In genomic region chr1:103191327-103191726, GRCh38 we compare ENCODE assay signal across 15 cellular contexts.
A peak's percentile ranks its signal among the peaks of the same experiment; 100 is the strongest.
DNase-seq lines count a peak whose midpoint lies in the region; TF ChIP-seq lines count a peak whose summit lies in the region.
"Had no signal": no experiment of that assay in that cellular context is flagged by ENCODE, and none has a peak within 500 bp of the region (broad histone marks: within the 10 kb centered on the region; RNA-seq: fewer than 3 reads in every experiment).

No MANE protein-coding gene starts in this region.

- peaks cover 26% of the 10 kb centered on the region for H3K4me1 Mint-ChIP-seq in osteocyte (ENCODE audit: unreplicated experiment)
- H3K4me1 Mint-ChIP-seq: GM23338 had no signal

- H3K27me3 ChIP-seq in trophoblast cell (ENCODE audit: insufficient read depth, low read length) (no peaks in the 10 kb centered on the region), mesendoderm (ENCODE audit: insufficient read depth, low read length, poor library complexity) (no peaks in the 10 kb centered on the region)

- no peaks in the 10 kb centered on the region for H3K9me3 Mint-ChIP-seq in osteocyte (ENCODE audit: unreplicated experiment)
- H3K9me3 Mint-ChIP-seq: GM23338 had no signal

- H4K5ac ChIP-seq in mesendoderm (ENCODE audit: low read length), result no peak overlapping the region

- H3K27ac ChIP-seq in trophoblast cell (ENCODE audit: low read depth, low read length) (no peak overlapping the region), mesendoderm (ENCODE audit: low read depth, low read length) (no peak overlapping the region)

- H4K8ac ChIP-seq in trophoblast cell (ENCODE audit: low read depth, low read length) (no peak overlapping the region), mesendoderm (ENCODE audit: low read depth, low read length) (no peak overlapping the region)

- no peak for TF ChIP-seq CTCF in epithelial cell of esophagus (IDR thresholded peaks at IDR 0.05; ENCODE audit: insufficient read depth, low read depth, low read length, missing control alignments)
- TF ChIP-seq CTCF in osteocyte (IDR thresholded peaks at IDR 0.05), result no peak

- H3K4me2 ChIP-seq in trophoblast cell (ENCODE audit: low read length), result no peak overlapping the region
- H3K4me2 ChIP-seq in mesendoderm (ENCODE audit: low read length), result no peak overlapping the region
- H3K4me2 ChIP-seq: GM23338 had no signal

- H3K14ac ChIP-seq in trophoblast cell (ENCODE audit: low read length), result no peak overlapping the region

- no CpG with 5 or more reads among the region's 2 CpGs for whole genome bisulfite sequencing in trophoblast cell (ENCODE audit: extremely low coverage, insufficient coverage, insufficient read length)
- no CpG with 5 or more reads among the region's 2 CpGs for WGBS in mesendoderm (ENCODE audit: extremely low coverage, insufficient coverage, low lambda C conversion rate)

- H3K9ac ChIP-seq in trophoblast cell (ENCODE audit: low read length) (no peak overlapping the region), mesendoderm (ENCODE audit: low read length) (no peak overlapping the region)

- no peak overlapping the region for H2BK15ac ChIP-seq in mesendoderm (replicated peaks; ENCODE audit: low read depth)

- H3K79me2 ChIP-seq in trophoblast cell (ENCODE audit: control insufficient read depth, insufficient read depth, low read length, poor library complexity), result no peaks in the 10 kb centered on the region
- H3K79me2 ChIP-seq in mesendoderm (ENCODE audit: control insufficient read depth, insufficient read depth, low read length), result no peaks in the 10 kb centered on the region

- H3K36me3 ChIP-seq in trophoblast cell (ENCODE audit: control insufficient read depth in 1 of 2, insufficient read depth in 2 of 2, low read length in 2 of 2), result no peaks in the 10 kb centered on the region
- H3K36me3 ChIP-seq in mesendoderm (ENCODE audit: control insufficient read depth, insufficient read depth, low read length), result no peaks in the 10 kb centered on the region

- no peak overlapping the region for H4K12ac ChIP-seq in trophoblast cell (ENCODE audit: low read depth, low read length)

- H4K91ac ChIP-seq in trophoblast cell (ENCODE audit: low read depth, low read length), result no peak overlapping the region

- H3K4me3 ChIP-seq in epithelial cell of esophagus (ENCODE audit: low read length), result no peak overlapping the region
- H3K4me3 ChIP-seq in trophoblast cell (ENCODE audit: low read depth, low read length), result no peak overlapping the region
- no peak overlapping the region for H3K4me3 ChIP-seq in mesendoderm (ENCODE audit: low read length)
- H3K4me3 ChIP-seq: GM23338 had no signal

- no peak overlapping the region for H2BK120ac ChIP-seq in trophoblast cell (ENCODE audit: insufficient read depth, low read length, poor library complexity)
- no peak overlapping the region for H2BK120ac ChIP-seq in mesendoderm (ENCODE audit: low read depth, low read length)

- no peak overlapping the region for H2AK5ac ChIP-seq in trophoblast cell (ENCODE audit: low read length)
- H2AK5ac ChIP-seq in mesendoderm (ENCODE audit: low read length), result no peak overlapping the region

- no peaks in the 10 kb centered on the region for H3K4me1 ChIP-seq in trophoblast cell (ENCODE audit: control insufficient read depth in 1 of 2, insufficient read depth in 2 of 2, low read length in 2 of 2)
- no peaks in the 10 kb centered on the region for H3K4me1 ChIP-seq in mesendoderm (ENCODE audit: control insufficient read depth, low read depth, low read length)

- no peak overlapping the region for H2AFZ ChIP-seq in trophoblast cell (ENCODE audit: insufficient read depth, low read length, poor library complexity)
- H2AFZ ChIP-seq: GM23338 had no signal

- no peak overlapping the region for H3K56ac ChIP-seq in mesendoderm (ENCODE audit: low read length)

- H3K27ac Mint-ChIP-seq in osteocyte (ENCODE audit: unreplicated experiment), result no peak overlapping the region
- H3K27ac Mint-ChIP-seq: CD4-positive, alpha-beta T cell; GM23338 had no signal

- H2BK12ac ChIP-seq in trophoblast cell (ENCODE audit: low read length), result no peak overlapping the region

- H3K18ac ChIP-seq in trophoblast cell (ENCODE audit: low read length), result no peak overlapping the region
- H3K18ac ChIP-seq in mesendoderm (ENCODE audit: low read length), result no peak overlapping the region

- H3K23ac ChIP-seq in trophoblast cell (ENCODE audit: low read length), result no peak overlapping the region
- H3K23ac ChIP-seq in mesendoderm (ENCODE audit: low read length), result no peak overlapping the region

- H3K27me3 Mint-ChIP-seq in osteocyte (ENCODE audit: unreplicated experiment), result no peaks in the 10 kb centered on the region
- H3K27me3 Mint-ChIP-seq: CD4-positive, alpha-beta T cell had no signal

- no peak overlapping the region for H3K4me3 Mint-ChIP-seq in osteocyte (ENCODE audit: unreplicated experiment)
- H3K4me3 Mint-ChIP-seq: CD4-positive, alpha-beta T cell; GM23338 had no signal

- H3K79me1 ChIP-seq in trophoblast cell (ENCODE audit: low read length) (no peaks in the 10 kb centered on the region), mesendoderm (ENCODE audit: low read length) (no peaks in the 10 kb centered on the region)

- DNase-seq in EH (ENCODE audit: low read depth) (peak; percentile 54), RPMI7951 (ENCODE audit: low read depth) (peak; percentile 7), epithelial cell of esophagus (ENCODE audit: low read depth) (peak; percentile 2), trophoblast cell (peak; percentile 7 to 74), osteocyte (ENCODE audit: extremely low spot score, unreplicated experiment) (no peak), mesendoderm (no peak), Ammon's horn (ENCODE audit: low spot score) (no peak)
- DNase-seq: AML-193; CD4-positive, alpha-beta T cell; DMS79 treated with DMSO at 0.1 percent for 48 hours; NCI-H1048; NCI-H1694; NCI-H446; Right ventricle myocardium superior had no signal

- H3K36me3 Mint-ChIP-seq in osteocyte (ENCODE audit: unreplicated experiment), result no peaks in the 10 kb centered on the region

- no peaks in the 10 kb centered on the region for H3K9me3 ChIP-seq in trophoblast cell (ENCODE audit: insufficient read depth, low read depth, low read length)

- no peak overlapping the region for H2BK5ac ChIP-seq in trophoblast cell (ENCODE audit: low read depth, low read length, poor library complexity)
- H2BK5ac ChIP-seq in mesendoderm (ENCODE audit: low read length), result no peak overlapping the region

- H3K4ac ChIP-seq in trophoblast cell (ENCODE audit: low read depth, low read length), result no peak overlapping the region
- no peak overlapping the region for H3K4ac ChIP-seq in mesendoderm (ENCODE audit: low read depth, low read length)

Comparison
In these comparisons a context has a peak if more than half of its experiments do, and no peak if none do; other contexts are left out.
1. DNase-seq: peak in EH (single experiment), RPMI7951 (single experiment), epithelial cell of esophagus (single experiment) and trophoblast cell (2 of 2); none in osteocyte (single experiment), mesendoderm (single experiment) and Ammon's horn (single experiment).